Comparison of ENCODE assay signal across 11 cellular contexts in genomic region chr6:136410201-136411027, GRCh38.
DNase-seq lines count a peak whose midpoint lies in the region; ATAC-seq, FAIRE-seq and TF ChIP-seq lines count a peak whose summit lies in the region.
"Had no signal": no experiment of that assay in that cellular context is flagged by ENCODE, and none has a peak within 500 bp of the region (broad histone marks: within the 10 kb centered on the region; RNA-seq: fewer than 3 reads in every experiment).

No MANE protein-coding gene starts in this region.

- no peaks in the 10 kb centered on the region for H3K23me2 ChIP-seq in H1 (ENCODE audit: low read depth, low read length)

- POLR2A ChIA-PET in H1 (lab: Charles Lee; ENCODE audit: partially characterized antibody): interaction anchor here (0.6 kb wide), 1 partner anchor 50 kb away, joined by 3 read pairs; no protein-coding TSS in a partner anchor
- POLR2A ChIA-PET in CD4-positive, alpha-beta memory T cell (lab: Charles Lee; ENCODE audit: partially characterized antibody): no interaction called here
- POLR2A ChIA-PET in PC-9 (lab: Charles Lee; ENCODE audit: unreplicated experiment): no interaction called here

- no peak overlapping the region for H2BK12ac ChIP-seq in H1 (ENCODE audit: low read depth, low read length)

- peaks cover 0 to 5% (median 0%) of the 10 kb centered on the region in 4 experiments; a peak in 3 of 8 replicates for H3K36me3 ChIP-seq in H1 (ENCODE audit: control insufficient read depth in 2 of 4, insufficient read depth in 4 of 4, low read length in 3 of 4)
- no peaks in the 10 kb centered on the region for H3K36me3 ChIP-seq in CD4-positive, alpha-beta memory T cell (ENCODE audit: insufficient read depth, low read length)
- no peaks in the 10 kb centered on the region; the same call in 1 of the 2 replicates for H3K36me3 ChIP-seq in PC-9 (ENCODE audit: low read depth)

- H3K4me2 ChIP-seq in H1 (ENCODE audit: insufficient read depth in 1 of 2, low read depth in 2 of 2, low read length in 2 of 2) (no peak overlapping the region), PC-9 (no peak overlapping the region)

- no peak overlapping the region for H4K91ac ChIP-seq in H1 (replicated peaks; ENCODE audit: insufficient read length, low read length)

- H3K27ac ChIP-seq in H1 (ENCODE audit: low read depth, low read length) (no peak overlapping the region), PC-9 (no peak overlapping the region)
- no peak overlapping the region for H3K27ac ChIP-seq in CD4-positive, alpha-beta memory T cell (ENCODE audit: low read depth, low read length)

- H3K23ac ChIP-seq in H1 (ENCODE audit: insufficient read length): no peak overlapping the region

- no peak overlapping the region for H3K18ac ChIP-seq in H1 (ENCODE audit: extremely low read depth, low read length)

- TF ChIP-seq CTCF in H1 (IDR thresholded peaks at IDR 0.05; ENCODE audit: control extremely low read depth in 1 of 3, insufficient read depth in 1 of 3, low read depth in 1 of 3, low read length in 3 of 3): no peak
- no peak for TF ChIP-seq CTCF in PC-9 (conservative IDR thresholded peaks at IDR 0.05)

- BruUV-seq in PC-9 (replicated peaks; lab: Mats Ljungman, UMichigan): no TSS peak

- no peak overlapping the region for H3K9ac ChIP-seq in H1 (replicated peaks in 1 of 4; ENCODE audit: extremely low read depth in 1 of 4, low read depth in 3 of 4, low read length in 3 of 4)

- no peak overlapping the region for H3K4me3 Mint-ChIP-seq in CD4-positive, alpha-beta memory T cell
- H3K4me3 Mint-ChIP-seq: CD8-positive, alpha-beta T cell had no signal

- no peak overlapping the region for H2BK120ac ChIP-seq in H1 (replicated peaks; ENCODE audit: low read depth, low read length)

- peak; percentile 24 for FAIRE-seq in H1 (lab: Jason Lieb, UNC)

- H3K9me3 ChIP-seq in H1 (ENCODE audit: insufficient read depth in 2 of 2, low read depth in 1 of 2, low read length in 1 of 2) (no peaks in the 10 kb centered on the region), PC-9 (ENCODE audit: insufficient read depth, low read depth) (no peaks in the 10 kb centered on the region)
- H3K9me3 ChIP-seq in CD4-positive, alpha-beta memory T cell (ENCODE audit: control insufficient read depth in 1 of 2, low read length in 2 of 2): no peaks in the 10 kb centered on the region

- no peaks in the 10 kb centered on the region for H3K9me2 ChIP-seq in PC-9 (ENCODE audit: insufficient read depth)

- H4K20me1 ChIP-seq in H1 (replicated peaks in 1 of 2; ENCODE audit: control insufficient read depth in 1 of 2, insufficient read depth in 2 of 2, low read length in 2 of 2) (no peaks in the 10 kb centered on the region), PC-9 (ENCODE audit: insufficient read depth) (peaks cover 3% of the 10 kb centered on the region; the same call in 1 of the 2 replicates)

- no peaks in the 10 kb centered on the region for H3K36me3 Mint-ChIP-seq in CD4-positive, alpha-beta memory T cell
- H3K36me3 Mint-ChIP-seq: CD8-positive, alpha-beta T cell had no signal

- H3K27me3 ChIP-seq in H1 (replicated peaks in 1 of 4; ENCODE audit: control insufficient read depth in 3 of 4, extremely low read depth in 1 of 4, insufficient read depth in 3 of 4, low read length in 3 of 4) (no peaks in the 10 kb centered on the region), PC-9 (ENCODE audit: insufficient read depth, low read depth) (no peaks in the 10 kb centered on the region)
- no peaks in the 10 kb centered on the region for H3K27me3 ChIP-seq in CD4-positive, alpha-beta memory T cell (ENCODE audit: insufficient read depth, low read length)

- intact Hi-C loops in CD4-positive, alpha-beta memory T cell (cut with micrococcal nuclease): no loop called here
- intact Hi-C loops in PC-9 (cut with micrococcal nuclease; ENCODE audit: unreplicated experiment): no loop called here

- TF ChIP-seq POLR2A in H1 (IDR thresholded peaks at IDR 0.05; ENCODE audit: control extremely low read depth in 1 of 2, low read depth in 2 of 2, low read length in 2 of 2): no peak

- no peaks in the 10 kb centered on the region; the same call in 1 of the 2 replicates for H3F3A ChIP-seq in PC-9 (ENCODE audit: insufficient read depth, low read depth)

- CTCF ChIA-PET in H1 (lab: Charles Lee; ENCODE audit: partially characterized antibody): no interaction called here
- CTCF ChIA-PET in CD4-positive, alpha-beta memory T cell (lab: Charles Lee; ENCODE audit: partially characterized antibody): no interaction called here
- CTCF ChIA-PET in PC-9 (lab: Charles Lee): no interaction called here

- no peaks in the 10 kb centered on the region for H3K4me1 Mint-ChIP-seq in CD4-positive, alpha-beta memory T cell

- H3K4me1 ChIP-seq in H1 (replicated peaks in 1 of 4; ENCODE audit: control insufficient read depth in 3 of 4, insufficient read depth in 4 of 4, low read length in 3 of 4): peaks cover 0 to 5% (median 1%) of the 10 kb centered on the region in 4 experiments; a peak in 1 of 7 replicates
- H3K4me1 ChIP-seq in CD4-positive, alpha-beta memory T cell (ENCODE audit: insufficient read depth, low read length): no peaks in the 10 kb centered on the region
- H3K4me1 ChIP-seq in PC-9 (replicated peaks; ENCODE audit: insufficient read depth): peaks cover 29% of the 10 kb centered on the region

- no peak overlapping the region for H4K5ac ChIP-seq in H1 (ENCODE audit: insufficient read length, low read depth, low read length)

- WGBS in H1 (ENCODE audit: extremely low coverage in 1 of 2, insufficient coverage in 1 of 2, insufficient read length in 1 of 2, insufficient replicate concordance in 2 of 2, low coverage in 1 of 2, low lambda C conversion rate in 2 of 2, missing lambda C conversion rate in 1 of 2), 2 experiments: 82% methylated on average over 3 of the region's 3 CpGs; no CpG with 5 or more reads in 1 of the 2 experiments

- H3K27ac Mint-ChIP-seq in CD4-positive, alpha-beta memory T cell: no peak overlapping the region
- H3K27ac Mint-ChIP-seq: CD8-positive, alpha-beta T cell had no signal

- peaks cover 1% of the 10 kb centered on the region; the same call in 1 of the 2 replicates for H3K79me1 ChIP-seq in H1 (ENCODE audit: low read depth, low read length)

- no peak overlapping the region for H4K8ac ChIP-seq in H1 (ENCODE audit: extremely low read depth, insufficient read depth, low read length)

- ATAC-seq in GM18498 (IDR thresholded peaks at IDR 0.05; ENCODE audit: unreplicated experiment) (peak; percentile 78), GM21515 (IDR thresholded peaks at IDR 0.05; ENCODE audit: unreplicated experiment) (peak; percentile 91), HG03103 (IDR thresholded peaks at IDR 0.05; ENCODE audit: low read depth, unreplicated experiment) (peak; percentile 71)
- ATAC-seq: CD8-positive, alpha-beta T cell had no signal

- no peak overlapping the region for H3K56ac ChIP-seq in H1 (replicated peaks; ENCODE audit: insufficient read length, low read depth, low read length)

- H3K79me2 ChIP-seq in H1 (ENCODE audit: control insufficient read depth in 1 of 2, insufficient read depth in 2 of 2, low read length in 2 of 2) (no peaks in the 10 kb centered on the region), PC-9 (ENCODE audit: low read depth) (no peaks in the 10 kb centered on the region)

- peaks cover 0 to 5% of the 10 kb centered on the region in 2 donors for H3K27me3 Mint-ChIP-seq in CD4-positive, alpha-beta memory T cell

- DNase-seq in H1 (ENCODE audit: low read depth in 1 of 2, low spot score in 2 of 2) (no peak), PC-9 (no peak), NCI-H2107 (lab: John Stamatoyannopoulos, UW) (no peak), NOMO-1 (lab: John Stamatoyannopoulos, UW; ENCODE audit: unreplicated experiment in 2 of 2) (no peak)
- DNase-seq in CD4-positive, alpha-beta memory T cell: no peak
- DNase-seq: activated CD4-positive, CD25-positive, alpha-beta regulatory T cell; activated naive CD4-positive, alpha-beta T cell treated with anti-CD3 and anti-CD28 coated beads, Interleukin-2, amount 50 U/mL, for 16 hours; CD8-positive, alpha-beta T cell had no signal

- no peak overlapping the region for H3K4ac ChIP-seq in H1 (replicated peaks; ENCODE audit: insufficient read length, low read depth, low read length)

- H2BK20ac ChIP-seq in H1 (ENCODE audit: low read length): no peak overlapping the region

- H3K9me3 Mint-ChIP-seq in CD4-positive, alpha-beta memory T cell: no peaks in the 10 kb centered on the region
- H3K9me3 Mint-ChIP-seq: CD8-positive, alpha-beta T cell had no signal

- no peak overlapping the region for H3K14ac ChIP-seq in H1 (ENCODE audit: insufficient read length)

- TF ChIP-seq EP300 in H1 (IDR thresholded peaks at IDR 0.05; ENCODE audit: borderline replicate concordance in 1 of 2, low read depth in 2 of 2, low read length in 2 of 2): no peak

- H2AFZ ChIP-seq in H1 (ENCODE audit: low read length) (no peak overlapping the region), PC-9 (no peak overlapping the region)

- TF ChIP-seq RAD21 in H1 (IDR thresholded peaks at IDR 0.05 in 1 of 2, conservative IDR thresholded peaks at IDR 0.05 in 1 of 2; ENCODE audit: low read depth in 2 of 2, low read length in 2 of 2): no peak

- H2BK15ac ChIP-seq in H1 (ENCODE audit: low read length): no peak overlapping the region

- H2AK5ac ChIP-seq in H1 (ENCODE audit: low read depth, low read length): no peak overlapping the region

- no peak overlapping the region for H2BK5ac ChIP-seq in H1 (ENCODE audit: low read depth, low read length)

- H3K4me3 ChIP-seq in H1 (ENCODE audit: extremely low read depth in 1 of 4, insufficient read depth in 2 of 4, low read depth in 3 of 4, low read length in 4 of 4) (no peak overlapping the region), PC-9 (no peak overlapping the region)
- no peak overlapping the region for H3K4me3 ChIP-seq in CD4-positive, alpha-beta memory T cell (ENCODE audit: low read length in 2 of 2)

TF ChIP-seq in H1, 55 proteins besides CTCF, POLR2A, EP300 and RAD21 (continues in another document):
- TF ChIP-seq SP4 (IDR thresholded peaks at IDR 0.05; ENCODE audit: low read length): no peak
- no peak for TF ChIP-seq PHF8 (conservative IDR thresholded peaks at IDR 0.05; ENCODE audit: low read depth, low read length)
- TF ChIP-seq SIN3A (conservative IDR thresholded peaks at IDR 0.05 in 1 of 2, IDR thresholded peaks at IDR 0.05 in 1 of 2; ENCODE audit: low read depth in 1 of 2, low read length in 2 of 2): no peak
- TF ChIP-seq BCL11A (IDR thresholded peaks at IDR 0.05; ENCODE audit: low read depth in 2 of 2, low read length in 2 of 2): no peak
- no peak for TF ChIP-seq KDM5A (IDR thresholded peaks at IDR 0.05; ENCODE audit: low read length)
- TF ChIP-seq GTF2F1 (IDR thresholded peaks at IDR 0.05; ENCODE audit: borderline replicate concordance, low read depth, low read length): no peak
- no peak for TF ChIP-seq HDAC2 (IDR thresholded peaks at IDR 0.05; ENCODE audit: borderline replicate concordance in 1 of 2, low read depth in 2 of 2, low read length in 2 of 2)
